Comparison of ENCODE assay signal across 1 cellular context in the genomic region with DNA sequence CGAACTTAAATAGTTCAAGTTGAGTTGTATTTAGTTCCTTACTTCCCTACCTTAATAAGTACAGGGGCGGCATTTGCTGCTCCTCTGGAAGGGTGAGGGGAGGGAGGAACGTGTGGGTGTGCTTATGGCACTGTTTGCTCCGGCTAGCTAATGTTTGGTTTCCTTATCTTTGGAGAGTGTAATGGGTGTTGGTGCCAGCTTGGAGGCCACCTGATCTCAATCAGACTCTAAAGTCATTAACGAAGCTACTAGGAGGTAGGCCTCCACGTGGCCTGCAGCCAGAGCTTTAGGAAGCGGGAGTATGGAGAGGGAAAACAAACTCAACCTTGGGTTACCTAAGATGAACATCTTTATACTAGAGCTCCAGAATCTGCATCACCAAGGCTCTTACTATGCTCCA.
TF ChIP-seq lines count a peak whose summit lies in the region.

No MANE protein-coding gene starts in this region.

TF ChIP-seq in K562, 482 proteins besides CTCF, POLR2A, EP300 and RAD21:
- TF ChIP-seq ZKSCAN3 (CRISPR knock-in tag; IDR thresholded peaks at IDR 0.05): no peak
- no peak for TF ChIP-seq NR3C1 (CRISPR knock-in tag; IDR thresholded peaks at IDR 0.05)
- TF ChIP-seq BRD4 (IDR thresholded peaks at IDR 0.05): no peak
- peak; percentile 40 for TF ChIP-seq EGR1 (conservative IDR thresholded peaks at IDR 0.05)
- TF ChIP-seq ERF (CRISPR knock-in tag; IDR thresholded peaks at IDR 0.05): no peak
- TF ChIP-seq NFIC (IDR thresholded peaks at IDR 0.05): no peak
- TF ChIP-seq, protein P1, sequence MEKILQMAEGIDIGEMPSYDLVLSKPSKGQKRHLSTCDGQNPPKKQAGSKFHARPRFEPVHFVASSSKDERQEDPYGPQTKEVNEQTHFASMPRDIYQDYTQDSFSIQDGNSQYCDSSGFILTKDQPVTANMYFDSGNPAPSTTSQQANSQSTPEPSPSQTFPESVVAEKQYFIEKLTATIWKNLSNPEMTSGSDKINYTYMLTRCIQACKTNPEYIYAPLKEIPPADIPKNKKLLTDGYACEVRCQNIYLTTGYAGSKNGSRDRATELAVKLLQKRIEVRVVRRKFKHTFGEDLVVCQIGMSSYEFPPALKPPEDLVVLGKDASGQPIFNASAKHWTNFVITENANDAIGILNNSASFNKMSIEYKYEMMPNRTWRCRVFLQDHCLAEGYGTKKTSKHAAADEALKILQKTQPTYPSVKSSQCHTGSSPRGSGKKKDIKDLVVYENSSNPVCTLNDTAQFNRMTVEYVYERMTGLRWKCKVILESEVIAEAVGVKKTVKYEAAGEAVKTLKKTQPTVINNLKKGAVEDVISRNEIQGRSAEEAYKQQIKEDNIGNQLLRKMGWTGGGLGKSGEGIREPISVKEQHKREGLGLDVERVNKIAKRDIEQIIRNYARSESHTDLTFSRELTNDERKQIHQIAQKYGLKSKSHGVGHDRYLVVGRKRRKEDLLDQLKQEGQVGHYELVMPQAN (IDR thresholded peaks at IDR 0.05; ENCODE audit: borderline replicate concordance): no peak
